ENCODE assay signal across 9 cellular contexts in the genomic region with DNA sequence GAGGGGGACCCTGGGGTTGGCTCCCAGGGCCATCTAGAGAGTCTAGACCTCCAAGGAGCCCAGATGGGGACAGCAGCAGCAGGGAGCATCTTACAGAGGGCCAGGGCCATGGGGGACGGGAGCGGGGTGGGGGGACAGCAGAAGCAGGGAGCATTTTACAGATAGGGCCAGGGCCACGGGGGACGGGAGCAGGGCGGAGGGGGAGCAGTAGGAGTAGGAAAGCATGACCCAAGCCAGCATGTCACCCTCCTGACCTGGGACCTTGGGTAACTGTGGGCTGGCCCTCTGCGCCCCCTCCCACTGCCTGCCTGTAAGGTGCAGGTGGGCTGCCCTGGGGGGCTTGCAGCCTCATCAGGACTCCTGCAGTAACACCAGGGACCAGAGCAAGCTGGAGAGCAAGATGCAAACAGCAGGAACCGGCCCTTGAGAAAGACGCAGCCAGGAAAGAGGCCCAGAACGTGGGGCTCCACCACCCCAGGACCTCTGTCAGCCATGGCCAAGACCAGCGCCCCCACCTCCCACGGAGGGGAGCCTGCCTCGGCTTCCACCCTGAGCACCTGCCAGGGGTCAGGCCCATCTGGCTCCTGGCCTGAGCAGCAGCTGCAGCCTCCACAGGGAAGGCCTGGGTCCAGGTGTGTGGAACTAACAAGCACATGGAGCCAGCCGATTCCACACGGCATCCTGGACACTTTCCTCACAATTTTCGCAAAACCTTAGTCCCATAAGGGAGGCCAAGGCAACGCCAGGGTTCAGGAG. TPM values are rescaled to one million over a fixed set of nuclear protein-coding genes. Genes with fewer than 3 reads are reported as not detected.
DNase-seq lines count a peak whose midpoint lies in the region; ATAC-seq, FAIRE-seq and TF ChIP-seq lines count a peak whose summit lies in the region.
"Had no signal": no experiment of that assay in that cellular context is flagged by ENCODE, and none has a peak within 500 bp of the region (broad histone marks: within the 10 kb centered on the region; RNA-seq: fewer than 3 reads in every experiment).

No MANE protein-coding gene starts in this region.

- H3K4me3 Mint-ChIP-seq in T-helper 1 cell treated with Interleukin-12 subunit alpha and Interleukin-12 subunit beta and Interleukin-4 antibody, amounts not matched to agents 30 μg/mL and 1 μg/mL, for 36 hours, result peak overlapping the region; percentile 84

- TF ChIP-seq POLR2A in esophagus squamous epithelium (IDR thresholded peaks at IDR 0.05), result no peak

- no peak for DNase-seq in T-helper 1 cell
- no peak for DNase-seq in SK-N-MC (ENCODE audit: low read depth, low spot score)
- DNase-seq in esophagus squamous epithelium (lab: John Stamatoyannopoulos, UW), result no peak
- DNase-seq in small intestine, result no peak
- DNase-seq in NCI-H2227 treated with DMSO at 0.1 percent for 48 hours (lab: John Stamatoyannopoulos, UW), result no peak

- no peak for FAIRE-seq in small intestine (lab: Jason Lieb, UNC)

- H3K9ac ChIP-seq in SK-N-MC (ENCODE audit: insufficient read length), result peak overlapping the region; percentile 98

- H3K4me1 Mint-ChIP-seq in T-helper 1 cell treated with Interleukin-12 subunit alpha and Interleukin-12 subunit beta and Interleukin-4 antibody, amounts not matched to agents 30 μg/mL and 1 μg/mL, for 36 hours (ENCODE audit: low read depth), result peaks cover 26% of the 10 kb centered on the region

- H3K27ac ChIP-seq in SK-N-MC (no peak overlapping the region), esophagus squamous epithelium (peak overlapping the region; percentile 79 to 98 (median 96)), small intestine (ENCODE audit: low read depth in 1 of 2, low read length in 1 of 2) (peak overlapping the region; percentile 47 to 96)

- H3K36me3 Mint-ChIP-seq in T-helper 1 cell treated with Interleukin-12 subunit alpha and Interleukin-12 subunit beta and Interleukin-4 antibody, amounts not matched to agents 30 μg/mL and 1 μg/mL, for 36 hours (ENCODE audit: low read depth), result peaks cover 14% of the 10 kb centered on the region

- no peaks in the 10 kb centered on the region for H3K9me3 Mint-ChIP-seq in T-helper 1 cell treated with Interleukin-12 subunit alpha and Interleukin-12 subunit beta and Interleukin-4 antibody, amounts not matched to agents 30 μg/mL and 1 μg/mL, for 36 hours

- peaks cover 44 to 71% (median 56%) of the 10 kb centered on the region in 3 donors for H3K4me1 ChIP-seq in esophagus squamous epithelium
- peaks cover 0 to 15% of the 10 kb centered on the region in 2 donors for H3K4me1 ChIP-seq in small intestine (ENCODE audit: control insufficient read depth in 2 of 2, insufficient read depth in 1 of 2, low read depth in 1 of 2, low read length in 1 of 2)

- intact Hi-C loops in esophagus squamous epithelium (cut with DNase I), result no loop called here

- H3K36me3 ChIP-seq in SK-N-MC (ENCODE audit: insufficient read depth, low read length) (peaks cover 22% of the 10 kb centered on the region; the same call in 1 of the 2 replicates), esophagus squamous epithelium (peaks cover 6 to 25% (median 11%) of the 10 kb centered on the region in 3 donors), small intestine (ENCODE audit: control insufficient read depth in 2 of 2, insufficient read depth in 2 of 2, low read length in 2 of 2) (peaks cover 1 to 2% of the 10 kb centered on the region in 2 donors)

- 61 to 67% methylated on average over 8 to 10 of the region's 16 CpGs for WGBS in esophagus squamous epithelium, 2 donors
- WGBS in small intestine, 3 donors, result 66 to 79% (median 66%) methylated on average over 15 to 16 of the region's 16 CpGs

- H3K27me3 ChIP-seq in esophagus squamous epithelium (no peaks in the 10 kb centered on the region), small intestine (ENCODE audit: control insufficient read depth in 2 of 2, insufficient read depth in 2 of 2, low read length in 2 of 2) (no peaks in the 10 kb centered on the region)

- no peaks in the 10 kb centered on the region for H3K9me3 ChIP-seq in SK-N-MC (ENCODE audit: low read depth, low read length)
- no peaks in the 10 kb centered on the region for H3K9me3 ChIP-seq in esophagus squamous epithelium
- H3K9me3 ChIP-seq in small intestine (ENCODE audit: control insufficient read depth, low read depth), result no peaks in the 10 kb centered on the region

- no peak for TF ChIP-seq CTCF in esophagus squamous epithelium (IDR thresholded peaks at IDR 0.05)

- H3K4me3 ChIP-seq in SK-N-MC (peak overlapping the region; percentile 96), esophagus squamous epithelium (peak overlapping the region in 2 of 4 donors; percentile 93 to 98), small intestine (ENCODE audit: low read depth in 1 of 2, low read length in 2 of 2) (no peak overlapping the region)

- no peaks in the 10 kb centered on the region for H3K27me3 Mint-ChIP-seq in T-helper 1 cell treated with Interleukin-12 subunit alpha and Interleukin-12 subunit beta and Interleukin-4 antibody, amounts not matched to agents 30 μg/mL and 1 μg/mL, for 36 hours (ENCODE audit: low read depth)

- no peak for ATAC-seq in HG02852 (IDR thresholded peaks at IDR 0.05; ENCODE audit: unreplicated experiment)
- no peak for ATAC-seq in HG03442 (IDR thresholded peaks at IDR 0.05; ENCODE audit: unreplicated experiment)

- H3K27ac Mint-ChIP-seq in T-helper 1 cell treated with Interleukin-12 subunit alpha and Interleukin-12 subunit beta and Interleukin-4 antibody, amounts not matched to agents 30 μg/mL and 1 μg/mL, for 36 hours, result peak overlapping the region; percentile 83

RNA-seq across cellular contexts. Expression of gene ZNF598, which starts 2.4 kb away (rescaled TPM):
- 10 to 100 TPM; 31.3 to 56.1 (median 40.9) TPM for total RNA-seq in esophagus squamous epithelium
- 10 to 100 TPM; 27.6 to 51.9 (median 31.8) TPM for polyA plus RNA-seq in small intestine

RNA-seq across cellular contexts. Expression of gene NPW, which starts 12.3 kb away (rescaled TPM):
- total RNA-seq in esophagus squamous epithelium, result under 1 TPM in 1 of 4 donors, not detected in 3; 0.48 TPM
- polyA plus RNA-seq in small intestine, result under 1 TPM in 2 of 3 donors, not detected in 1; 0.48 to 0.81 TPM
- total RNA-seq: urinary bladder had no signal

RNA-seq across cellular contexts. Expression of gene SYNGR3, which starts 17.5 kb away (rescaled TPM):
- total RNA-seq in esophagus squamous epithelium, result 1 to 10 TPM in 2 of 4 donors, under 1 TPM in 1, not detected in 1; 0.38 to 1.0 (median 1.0) TPM
- polyA plus RNA-seq in small intestine, result 1 to 10 TPM in 2 of 3 donors, under 1 TPM in 1; 0.45 to 5.4 (median 1.1) TPM

RNA-seq across cellular contexts. Expression of gene NHERF2, which starts 19.4 kb away (rescaled TPM):
- 10 to 100 TPM; 11.6 to 31.7 (median 16.5) TPM for total RNA-seq in esophagus squamous epithelium
- polyA plus RNA-seq in small intestine, result 10 to 100 TPM; 15.7 to 76.1 (median 54.3) TPM

RNA-seq across cellular contexts. Expression of gene GFER, which starts 23.3 kb away (rescaled TPM):
- total RNA-seq in esophagus squamous epithelium, result 10 to 100 TPM in 2 of 4 donors, 1 to 10 TPM in 2; 5.6 to 30.4 (median 13.6) TPM
- 100 to 1,000 TPM in 2 of 3 donors, 10 to 100 TPM in 1; 58.0 to 261 (median 131) TPM for polyA plus RNA-seq in small intestine
